Comparison of ENCODE assay signal across 4 cellular contexts in the genomic region with DNA sequence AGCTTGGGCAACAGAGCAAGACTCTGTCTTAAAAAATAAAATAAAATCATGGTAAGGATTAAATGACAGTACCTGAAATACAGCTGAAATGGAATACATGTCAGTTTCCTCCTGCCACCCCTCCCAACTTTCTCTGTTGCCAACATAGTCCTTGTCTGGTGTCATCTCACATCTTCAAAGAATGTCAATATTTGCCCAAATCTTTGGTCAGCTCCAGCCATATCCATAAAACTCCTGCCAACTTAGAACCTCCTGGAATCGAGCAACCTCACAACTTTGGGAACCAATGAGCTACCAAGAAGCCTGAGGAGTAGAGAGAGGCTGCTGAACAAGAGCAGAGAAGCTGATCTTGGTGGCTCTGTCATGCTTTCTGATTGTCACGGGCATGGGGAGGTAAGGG. TPM values are rescaled to one million over a fixed set of nuclear protein-coding genes. Genes with fewer than 3 reads are reported as not detected.
"Had no signal": no experiment of that assay in that cellular context is flagged by ENCODE, and none has a peak within 500 bp of the region (broad histone marks: within the 10 kb centered on the region; RNA-seq: fewer than 3 reads in every experiment).

No MANE protein-coding gene starts in this region.

- ATAC-seq: GM12878 had no signal

- H3K4me3 ChIP-seq: GM12878 had no signal

- DNase-seq: GDM1, GF-D8 had no signal

RNA-seq across cellular contexts. Expression of a gene that starts 10.8 kb away (rescaled TPM):
- total RNA-seq: G401, GM12878 had no signal
- polyA plus RNA-seq: GM12878 had no signal
